ENCODE assay signal across 11 cellular contexts in the genomic region with DNA sequence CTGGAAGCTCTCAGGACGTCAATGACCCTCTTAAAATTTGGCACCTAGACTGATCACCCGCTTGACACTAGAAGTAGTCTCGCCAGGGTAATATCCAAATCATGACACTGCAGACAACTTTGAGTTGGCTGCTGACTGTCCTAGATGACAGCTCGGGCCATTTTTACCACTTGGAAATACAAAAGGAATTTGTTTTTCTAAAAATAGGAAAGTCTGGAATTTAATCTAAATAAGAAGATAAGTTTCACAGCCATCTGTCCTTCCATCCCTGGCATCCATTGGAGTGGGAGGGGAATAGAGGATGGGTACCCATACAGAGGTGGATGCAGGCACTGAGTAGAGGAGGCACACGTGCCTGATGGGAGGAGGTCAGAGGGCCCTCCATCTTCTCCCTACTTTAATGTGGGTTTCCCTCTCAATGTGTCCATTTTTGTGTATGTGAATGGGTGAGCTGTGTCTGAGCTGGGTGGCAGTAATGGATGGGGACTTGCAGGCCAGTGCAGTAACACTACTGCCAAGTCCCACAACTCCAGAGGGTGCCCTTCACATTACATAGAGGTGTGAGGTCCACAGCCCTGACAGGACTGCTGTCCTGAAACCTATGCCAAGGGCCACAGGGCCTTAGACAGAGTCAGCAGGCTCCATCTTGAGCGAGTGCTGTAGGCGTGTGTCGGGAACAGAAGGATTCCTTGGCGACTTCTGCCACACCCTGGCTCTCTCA.
A peak's percentile ranks its signal among the peaks of the same experiment; 100 is the strongest.
DNase-seq lines count a peak whose midpoint lies in the region; ATAC-seq and TF ChIP-seq lines count a peak whose summit lies in the region.
"Had no signal": no experiment of that assay in that cellular context is flagged by ENCODE, and none has a peak within 500 bp of the region (broad histone marks: within the 10 kb centered on the region; RNA-seq: fewer than 3 reads in every experiment).

No MANE protein-coding gene starts in this region.

- no peak overlapping the region for H3K4me2 ChIP-seq in MM.1S (ENCODE audit: low read depth, low read length)

- no peak overlapping the region for H2AFZ ChIP-seq in MM.1S (ENCODE audit: low read length)

- no peaks in the 10 kb centered on the region for H3K27me3 ChIP-seq in esophagus (ENCODE audit: control insufficient read depth in 1 of 2, insufficient read depth in 2 of 2, low read length in 2 of 2)
- no peaks in the 10 kb centered on the region for H3K27me3 ChIP-seq in mucosa of rectum (ENCODE audit: control insufficient read depth in 2 of 2, insufficient read depth in 2 of 2, low read length in 2 of 2)
- H3K27me3 ChIP-seq in stomach smooth muscle (ENCODE audit: control insufficient read depth in 1 of 2, insufficient read depth in 2 of 2, low read length in 2 of 2) = no peaks in the 10 kb centered on the region
- no peaks in the 10 kb centered on the region for H3K27me3 ChIP-seq in MM.1S (replicated peaks; ENCODE audit: insufficient read depth, low read length)

- H3K9ac ChIP-seq in mucosa of rectum (ENCODE audit: low read depth in 1 of 2, low read length in 2 of 2) = no peak overlapping the region
- no peak overlapping the region for H3K9ac ChIP-seq in stomach smooth muscle (ENCODE audit: low read length in 2 of 2)
- no peak overlapping the region for H3K9ac ChIP-seq in MM.1S (ENCODE audit: low read length)

- TF ChIP-seq CTCF in HFFc6 (IDR thresholded peaks at IDR 0.05) = no peak
- TF ChIP-seq CTCF in MM.1S (IDR thresholded peaks at IDR 0.05; ENCODE audit: low read length) = no peak
- TF ChIP-seq CTCF in foreskin fibroblast (IDR thresholded peaks at IDR 0.05; ENCODE audit: low read depth, low read length) = no peak

- H3F3A ChIP-seq in MM.1S (ENCODE audit: insufficient read depth, low read length) = no peaks in the 10 kb centered on the region

- no peaks in the 10 kb centered on the region for H3K9me3 Mint-ChIP-seq in HFFc6

- H3K9me3 ChIP-seq in esophagus (ENCODE audit: control insufficient read depth in 2 of 2, insufficient read depth in 1 of 2, low read depth in 1 of 2, low read length in 1 of 2) (no peaks in the 10 kb centered on the region), mucosa of rectum (ENCODE audit: control insufficient read depth in 2 of 2, low read length in 2 of 2) (no peaks in the 10 kb centered on the region), stomach smooth muscle (ENCODE audit: control insufficient read depth in 2 of 2, low read length in 2 of 2) (no peaks in the 10 kb centered on the region), MM.1S (replicated peaks; ENCODE audit: insufficient read depth, low read length) (no peaks in the 10 kb centered on the region)

- WGBS in esophagus, 2 donors = 58 to 68% methylated on average over 9 of the region's 9 CpGs

- H3K27ac Mint-ChIP-seq in HFFc6 = peak overlapping the region; percentile 81

- H4K20me1 ChIP-seq in MM.1S (ENCODE audit: insufficient read depth, low read length) = no peaks in the 10 kb centered on the region

- H3K36me3 Mint-ChIP-seq in HFFc6 (ENCODE audit: low read depth) = peaks cover 22% of the 10 kb centered on the region

- no peaks in the 10 kb centered on the region for H3K9me2 ChIP-seq in MM.1S (replicated peaks; ENCODE audit: insufficient read depth, low read length)

- no peaks in the 10 kb centered on the region for H3K36me3 ChIP-seq in esophagus (ENCODE audit: control insufficient read depth in 2 of 2, insufficient read depth in 2 of 2, low read length in 1 of 2)
- H3K36me3 ChIP-seq in mucosa of rectum (ENCODE audit: control insufficient read depth in 2 of 2, insufficient read depth in 2 of 2, low read length in 2 of 2) = no peaks in the 10 kb centered on the region
- H3K36me3 ChIP-seq in stomach smooth muscle (ENCODE audit: control insufficient read depth in 2 of 2, insufficient read depth in 2 of 2, low read length in 2 of 2) = peaks cover 0 to under 1% of the 10 kb centered on the region in 2 donors
- no peaks in the 10 kb centered on the region for H3K36me3 ChIP-seq in MM.1S (replicated peaks; ENCODE audit: insufficient read depth, low read length)

- no peaks in the 10 kb centered on the region for H3K79me2 ChIP-seq in MM.1S (ENCODE audit: low read length)

- H3K27ac ChIP-seq in esophagus (ENCODE audit: low read depth in 2 of 2, low read length in 1 of 2) (peak overlapping the region; percentile 54 to 80), mucosa of rectum (ENCODE audit: low read depth in 2 of 2, low read length in 2 of 2) (peak overlapping the region; percentile 59 to 64), stomach smooth muscle (ENCODE audit: low read length) (peak overlapping the region; percentile 37), MM.1S (ENCODE audit: low read length) (no peak overlapping the region)

- peaks cover 0 to 15% of the 10 kb centered on the region in 2 donors for H3K4me1 ChIP-seq in esophagus (ENCODE audit: control insufficient read depth in 2 of 2, insufficient read depth in 2 of 2, low read length in 1 of 2)
- H3K4me1 ChIP-seq in mucosa of rectum (ENCODE audit: control insufficient read depth in 2 of 2, insufficient read depth in 2 of 2, low read length in 2 of 2) = peaks cover 8 to 22% of the 10 kb centered on the region in 2 donors
- H3K4me1 ChIP-seq in stomach smooth muscle (ENCODE audit: control insufficient read depth, insufficient read depth, low read length) = peaks cover 37% of the 10 kb centered on the region
- no peaks in the 10 kb centered on the region for H3K4me1 ChIP-seq in MM.1S (ENCODE audit: low read length)

- H3K4me1 Mint-ChIP-seq in HFFc6 (ENCODE audit: low read depth) = peaks cover 80% of the 10 kb centered on the region

- ATAC-seq in HG03135 (IDR thresholded peaks at IDR 0.05; ENCODE audit: unreplicated experiment) = no peak
- ATAC-seq: esophagus mucosa had no signal

- peak overlapping the region; percentile 24 for H3K4me3 Mint-ChIP-seq in HFFc6

- peaks cover 8% of the 10 kb centered on the region for H3K27me3 Mint-ChIP-seq in HFFc6 (ENCODE audit: insufficient read depth)

- no peak for DNase-seq in HFFc6
- DNase-seq in MM.1S = no peak
- no peak for DNase-seq in foreskin fibroblast
- no peak for DNase-seq in NCI-H446 treated with DMSO at 0.1 percent for 48 hours (lab: John Stamatoyannopoulos, UW)
- DNase-seq: activated naive CD4-positive, alpha-beta T cell treated with anti-CD3 and anti-CD28 coated beads, Interleukin-2, amount 50 U/mL, for 16 hours; NCI-H1105 treated with DMSO at 0.1 percent for 48 hours had no signal

- no peak overlapping the region for H3K4me3 ChIP-seq in esophagus (ENCODE audit: low read depth in 1 of 2, low read length in 2 of 2)
- no peak overlapping the region for H3K4me3 ChIP-seq in mucosa of rectum (ENCODE audit: low read length in 2 of 2)
- H3K4me3 ChIP-seq in stomach smooth muscle (ENCODE audit: low read length in 2 of 2) = no peak overlapping the region
- H3K4me3 ChIP-seq in MM.1S (ENCODE audit: low read length) = no peak overlapping the region
- no peak overlapping the region for H3K4me3 ChIP-seq in foreskin fibroblast (ENCODE audit: low read depth in 1 of 2, low read length in 2 of 2)
